9 cellular contexts compared by ENCODE assay signal in the genomic region with DNA sequence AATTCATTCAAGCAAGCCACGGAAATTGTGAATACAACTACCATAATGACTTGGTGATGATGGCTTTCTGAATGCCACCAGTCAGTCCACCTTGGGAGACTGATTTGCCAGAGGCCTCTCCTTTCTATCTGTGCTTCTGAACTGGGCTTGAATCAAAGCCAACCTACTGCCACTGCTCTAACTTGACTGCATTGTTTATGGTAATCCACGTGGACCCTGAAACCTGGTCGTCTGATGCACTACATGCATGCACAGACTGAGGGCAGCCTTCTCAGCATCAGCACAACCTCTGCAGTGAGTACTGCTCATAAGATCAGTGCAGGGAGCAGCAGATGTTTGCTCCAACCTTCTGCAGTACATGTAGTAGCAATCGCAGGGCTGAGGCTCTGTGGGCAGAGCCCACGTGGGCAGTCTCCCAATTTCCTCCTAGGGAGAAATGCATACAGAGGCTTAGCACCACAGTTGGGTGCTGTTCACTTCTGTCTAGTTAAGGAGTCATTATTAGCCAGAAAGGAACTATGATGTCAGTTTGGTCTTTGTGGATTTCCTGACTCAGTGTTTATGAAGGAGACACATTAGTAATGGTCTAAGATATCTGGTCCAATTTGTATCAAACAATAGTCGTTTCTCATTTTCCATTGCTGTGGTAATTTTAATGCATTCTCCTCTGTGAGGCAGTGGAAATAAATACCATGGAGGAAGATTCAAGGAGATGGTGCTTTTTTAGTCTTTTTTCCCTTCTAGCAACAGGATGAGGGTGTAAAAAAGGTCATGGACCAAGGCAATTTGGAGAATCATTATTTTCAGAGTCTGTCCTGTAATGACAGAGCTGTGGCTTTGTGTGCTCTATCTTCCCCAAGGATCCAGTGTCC.
A peak's percentile ranks its signal among the peaks of the same experiment; 100 is the strongest.
DNase-seq lines count a peak whose midpoint lies in the region; ATAC-seq and TF ChIP-seq lines count a peak whose summit lies in the region.
"Had no signal": no experiment of that assay in that cellular context is flagged by ENCODE, and none has a peak within 500 bp of the region (broad histone marks: within the 10 kb centered on the region; RNA-seq: fewer than 3 reads in every experiment).

No MANE protein-coding gene starts in this region.

- no peaks in the 10 kb centered on the region for H3K9me2 ChIP-seq in PC-9 (ENCODE audit: insufficient read depth)

- H3K9me3 Mint-ChIP-seq in WTC11: peaks cover 8% of the 10 kb centered on the region; the same call in 1 of the 2 replicates
- peaks cover 4% of the 10 kb centered on the region for H3K9me3 Mint-ChIP-seq in stimulated activated effector memory CD8-positive, alpha-beta T cell treated with anti-CD3 and anti-CD28 coated beads, Interleukin-12 subunit alpha, Interleukin-12 subunit beta, amount 100 ng/mL, for 72 hours

- TF ChIP-seq CTCF in WTC11 (IDR thresholded peaks at IDR 0.05) (no peak), esophagus muscularis mucosa (IDR thresholded peaks at IDR 0.05) (no peak), PC-9 (conservative IDR thresholded peaks at IDR 0.05) (no peak)

- no peaks in the 10 kb centered on the region for H3K36me3 Mint-ChIP-seq in WTC11
- H3K36me3 Mint-ChIP-seq in stimulated activated effector memory CD8-positive, alpha-beta T cell treated with anti-CD3 and anti-CD28 coated beads, Interleukin-12 subunit alpha, Interleukin-12 subunit beta, amount 100 ng/mL, for 72 hours: no peaks in the 10 kb centered on the region

- H3K9ac ChIP-seq in BLaER1 treated with 17β-estradiol and CSF1 and Interleukin-3, amounts not matched to agents 10 nM and 100 nM: peak overlapping the region in 1 of 11 experiments; percentile 18; a peak in 1 of 22 replicates

- no peak overlapping the region for H3K27ac Mint-ChIP-seq in WTC11
- peak overlapping the region; percentile 96 for H3K27ac Mint-ChIP-seq in stimulated activated effector memory CD8-positive, alpha-beta T cell treated with anti-CD3 and anti-CD28 coated beads, Interleukin-12 subunit alpha, Interleukin-12 subunit beta, amount 100 ng/mL, for 72 hours

- no peaks in the 10 kb centered on the region for H4K20me1 ChIP-seq in BLaER1 treated with 17β-estradiol and CSF1 and Interleukin-3, amounts not matched to agents 10 nM and 100 nM
- H4K20me1 ChIP-seq in PC-9 (ENCODE audit: insufficient read depth): no peaks in the 10 kb centered on the region

- H3K36me3 ChIP-seq in BLaER1 treated with 17β-estradiol and CSF1 and Interleukin-3, amounts not matched to agents 10 nM and 100 nM: no peaks in the 10 kb centered on the region
- no peaks in the 10 kb centered on the region for H3K36me3 ChIP-seq in esophagus muscularis mucosa
- H3K36me3 ChIP-seq in PC-9 (ENCODE audit: low read depth): no peaks in the 10 kb centered on the region

- no peak overlapping the region for H3K4me3 ChIP-seq in BLaER1 treated with 17β-estradiol and CSF1 and Interleukin-3, amounts not matched to agents 10 nM and 100 nM
- H3K4me3 ChIP-seq in esophagus muscularis mucosa (no peak overlapping the region), PC-9 (no peak overlapping the region)
- H3K4me3 ChIP-seq: dorsolateral prefrontal cortex had no signal

- no peaks in the 10 kb centered on the region for H3K27me3 ChIP-seq in BLaER1 treated with 17β-estradiol and CSF1 and Interleukin-3, amounts not matched to agents 10 nM and 100 nM
- H3K27me3 ChIP-seq in esophagus muscularis mucosa (no peaks in the 10 kb centered on the region), PC-9 (ENCODE audit: insufficient read depth, low read depth) (no peaks in the 10 kb centered on the region)

- no peak overlapping the region for H2AFZ ChIP-seq in PC-9

- H3K79me2 ChIP-seq in PC-9 (ENCODE audit: low read depth): no peaks in the 10 kb centered on the region

- CTCF ChIA-PET in WTC11 (lab: Charles Lee) (interaction anchor here (1.3 to 1.4 kb wide), 2 partner anchors 10 to 21 kb away, joined by 3 to 4 read pairs; no protein-coding TSS in a partner anchor), PC-9 (lab: Charles Lee) (no interaction called here)

- no peak for TF ChIP-seq POLR2A in esophagus muscularis mucosa (IDR thresholded peaks at IDR 0.05; ENCODE audit: low read depth)

- H3K27ac ChIP-seq in BLaER1 treated with 17β-estradiol and CSF1 and Interleukin-3, amounts not matched to agents 10 nM and 100 nM: peak overlapping the region in 6 of 11 experiments; percentile 0 to 47 (median 34); a peak in 9 of 22 replicates
- H3K27ac ChIP-seq in esophagus muscularis mucosa (replicated peaks in 1 of 4) (no peak overlapping the region), PC-9 (no peak overlapping the region)
- H3K27ac ChIP-seq: dorsolateral prefrontal cortex had no signal

- no TSS peak for BruUV-seq in PC-9 (replicated peaks; lab: Mats Ljungman, UMichigan)

- H3K4me3 Mint-ChIP-seq in WTC11: no peak overlapping the region
- H3K4me3 Mint-ChIP-seq in stimulated activated effector memory CD8-positive, alpha-beta T cell treated with anti-CD3 and anti-CD28 coated beads, Interleukin-12 subunit alpha, Interleukin-12 subunit beta, amount 100 ng/mL, for 72 hours: peak overlapping the region; percentile 52

- no peaks in the 10 kb centered on the region for H3F3A ChIP-seq in PC-9 (ENCODE audit: insufficient read depth, low read depth)

- peak overlapping the region; percentile 56 to 79 (median 69) for H3K4me2 ChIP-seq in BLaER1 treated with 17β-estradiol and CSF1 and Interleukin-3, amounts not matched to agents 10 nM and 100 nM
- no peak overlapping the region for H3K4me2 ChIP-seq in PC-9

- 0 out of 22 replicates have a peak, but pooled peaks cover 0 to 5% (median 0%) of the 10 kb centered on the region in 11 experiments for H3K9me3 ChIP-seq in BLaER1 treated with 17β-estradiol and CSF1 and Interleukin-3, amounts not matched to agents 10 nM and 100 nM (replicated peaks in 1 of 11)
- no peaks in the 10 kb centered on the region for H3K9me3 ChIP-seq in esophagus muscularis mucosa
- no peaks in the 10 kb centered on the region for H3K9me3 ChIP-seq in PC-9 (ENCODE audit: insufficient read depth, low read depth)

- H3K27me3 Mint-ChIP-seq in WTC11 (ENCODE audit: low read depth): no peaks in the 10 kb centered on the region; the same call in 1 of the 2 replicates

- WGBS in esophagus muscularis mucosa: 17% methylated on average over 5 of the region's 6 CpGs

- TF ChIP-seq EP300 in esophagus muscularis mucosa (IDR thresholded peaks at IDR 0.05): no peak

- intact Hi-C loops in esophagus muscularis mucosa (cut with DNase I) (no loop called here), PC-9 (cut with micrococcal nuclease; ENCODE audit: unreplicated experiment) (no loop called here)

- POLR2A ChIA-PET in WTC11 (lab: Charles Lee): no interaction called here
- POLR2A ChIA-PET in PC-9 (lab: Charles Lee; ENCODE audit: unreplicated experiment): no interaction called here

- H3K4me1 ChIP-seq in BLaER1 treated with 17β-estradiol and CSF1 and Interleukin-3, amounts not matched to agents 10 nM and 100 nM: peaks cover 20 to 23% (median 22%) of the 10 kb centered on the region in 10 experiments
- H3K4me1 ChIP-seq in esophagus muscularis mucosa: peaks cover 0 to 9% (median 0%) of the 10 kb centered on the region in 4 donors
- H3K4me1 ChIP-seq in PC-9 (replicated peaks; ENCODE audit: insufficient read depth): no peaks in the 10 kb centered on the region

- ATAC-seq in GM19023 (IDR thresholded peaks at IDR 0.05; ENCODE audit: unreplicated experiment) (peak; percentile 83), HG03108 (IDR thresholded peaks at IDR 0.05; ENCODE audit: unreplicated experiment) (peak; percentile 63), WTC11 (peak; percentile 76)
- peak; percentile 88 for ATAC-seq in stimulated activated effector memory CD8-positive, alpha-beta T cell treated with anti-CD3 and anti-CD28 coated beads, Interleukin-12 subunit alpha, Interleukin-12 subunit beta, amount 100 ng/mL, for 72 hours

- DNase-seq in WTC11 (ENCODE audit: low spot score) (peak; percentile 15), esophagus muscularis mucosa (ENCODE audit: extremely low spot score) (peak; percentile 85), PC-9 (no peak), HK-2 (ENCODE audit: unreplicated experiment) (no peak)
- peak in 1 of 2 donors; percentile 69 for DNase-seq in stimulated activated effector memory CD8-positive, alpha-beta T cell treated with anti-CD3 and anti-CD28 coated beads, Interleukin-12 subunit alpha, Interleukin-12 subunit beta, amount 100 ng/mL, for 72 hours (ENCODE audit: low spot score in 2 of 2)

- H3K4me1 Mint-ChIP-seq in WTC11: peaks cover 12% of the 10 kb centered on the region
- peaks cover 34% of the 10 kb centered on the region for H3K4me1 Mint-ChIP-seq in stimulated activated effector memory CD8-positive, alpha-beta T cell treated with anti-CD3 and anti-CD28 coated beads, Interleukin-12 subunit alpha, Interleukin-12 subunit beta, amount 100 ng/mL, for 72 hours

TF ChIP-seq in WTC11, 78 proteins besides CTCF, POLR2A, EP300 and RAD21 (continues in another document):
- TF ChIP-seq TEAD1 (CRISPR knock-in tag; IDR thresholded peaks at IDR 0.05) (no peak), ESRRA (CRISPR knock-in tag; IDR thresholded peaks at IDR 0.05; ENCODE audit: borderline replicate concordance) (no peak), ZNF416 (CRISPR knock-in tag; IDR thresholded peaks at IDR 0.05) (no peak), SOX15 (CRISPR knock-in tag; IDR thresholded peaks at IDR 0.05) (no peak), CBFB (CRISPR knock-in tag; IDR thresholded peaks at IDR 0.05; ENCODE audit: low read depth) (no peak), NR1H2 (CRISPR knock-in tag; IDR thresholded peaks at IDR 0.05) (no peak), ZNF219 (CRISPR knock-in tag; IDR thresholded peaks at IDR 0.05; ENCODE audit: borderline replicate concordance) (no peak), ZNF423 (CRISPR knock-in tag; IDR thresholded peaks at IDR 0.05) (no peak), FOXK1 (CRISPR knock-in tag; IDR thresholded peaks at IDR 0.05) (no peak), SP1 (CRISPR knock-in tag; conservative IDR thresholded peaks at IDR 0.05) (no peak)

Comparison
In these comparisons a context has a peak if more than half of its experiments do, and no peak if none do; other contexts are left out.
1. H3K27ac ChIP-seq: peak in BLaER1 treated with 17β-estradiol and CSF1 and Interleukin-3, amounts not matched to agents 10 nM and 100 nM (6 of 11); none in esophagus muscularis mucosa (0 of 4) and PC-9 (single experiment).
2. DNase-seq: peak in WTC11 (single experiment) and esophagus muscularis mucosa (single experiment); none in PC-9 (0 of 2) and HK-2 (single experiment).
3. Peak in every context shown above with its lines, with median percentiles within 50 percentile points of each other: ATAC-seq.